ENCODE assay signal across 1 cellular context in genomic region chr19:3683405-3683865, GRCh38.
TF ChIP-seq lines count a peak whose summit lies in the region.

No MANE protein-coding gene starts in this region.

TF ChIP-seq in K562, 482 proteins besides CTCF, POLR2A, EP300 and RAD21 (continued from another document):
- TF ChIP-seq ARID3A (IDR thresholded peaks at IDR 0.05; ENCODE audit: borderline replicate concordance, low read depth, low read length), result no peak
- no peak for TF ChIP-seq ZBTB2 (IDR thresholded peaks at IDR 0.05)
- no peak for TF ChIP-seq RFX1 (IDR thresholded peaks at IDR 0.05)
- TF ChIP-seq DMBX1 (CRISPR knock-in tag; IDR thresholded peaks at IDR 0.05; ENCODE audit: borderline replicate concordance), result no peak
- TF ChIP-seq JUN (IDR thresholded peaks at IDR 0.05; ENCODE audit: borderline replicate concordance, low read depth, low read length), result no peak
- peak; percentile 53; the same call in 1 of the 2 replicates for TF ChIP-seq JUN (CRISPR knock-in tag; IDR thresholded peaks at IDR 0.05; ENCODE audit: borderline replicate concordance)
- TF ChIP-seq CBX1 (IDR thresholded peaks at IDR 0.05; ENCODE audit: low read depth), result peak; percentile 84; the same call in 1 of the 2 replicates
- no peak for TF ChIP-seq MYC (IDR thresholded peaks at IDR 0.05; ENCODE audit: low read depth, low read length)
- TF ChIP-seq MYC (CRISPR knock-in tag; IDR thresholded peaks at IDR 0.05; ENCODE audit: borderline replicate concordance, low read depth), result no peak
